ENCODE assay signal across 1 cellular context in the genomic region with DNA sequence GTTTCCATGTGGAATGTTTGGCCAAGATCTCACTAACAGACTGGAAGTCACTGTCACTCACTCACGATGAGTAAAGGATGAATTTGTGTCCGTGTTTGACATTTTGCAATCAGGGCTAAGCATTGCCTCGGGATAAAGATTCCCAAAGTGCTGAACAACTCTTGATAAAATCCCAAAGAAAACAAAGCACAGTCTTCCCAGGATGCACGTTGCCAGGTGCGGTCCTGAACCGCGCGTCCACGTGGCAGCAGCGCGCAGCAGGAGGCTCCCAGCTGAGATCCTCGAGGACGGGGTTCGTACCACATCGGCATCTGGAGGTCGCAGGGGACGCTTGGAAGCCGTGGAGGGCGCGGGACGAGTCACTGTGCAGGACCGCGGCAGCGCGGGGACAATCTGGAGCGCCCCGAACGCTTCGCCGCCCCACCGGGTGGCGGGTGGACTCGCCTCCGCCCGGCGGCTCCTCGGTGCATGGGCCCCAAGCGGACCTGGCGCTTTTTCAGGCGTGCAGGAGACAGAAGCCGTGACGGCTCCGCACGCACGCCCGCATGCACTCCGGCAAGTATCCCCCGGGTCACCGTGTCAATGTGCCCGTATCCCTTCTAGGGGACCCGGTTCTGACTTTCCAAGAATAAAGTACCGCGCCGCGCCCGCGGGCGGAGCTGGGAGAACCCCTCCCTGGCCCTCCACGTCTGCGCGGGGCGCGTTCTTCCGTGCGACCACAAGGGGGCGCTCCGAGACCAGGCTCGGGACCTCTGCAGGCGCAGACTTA.
A peak's percentile ranks its signal among the peaks of the same experiment; 100 is the strongest.
TF ChIP-seq lines count a peak whose summit lies in the region.

No MANE protein-coding gene starts in this region.

TF ChIP-seq in HepG2, 621 proteins besides CTCF, POLR2A, EP300 and RAD21 (continued from another document and continues in another):
- TF ChIP-seq, protein P1, sequence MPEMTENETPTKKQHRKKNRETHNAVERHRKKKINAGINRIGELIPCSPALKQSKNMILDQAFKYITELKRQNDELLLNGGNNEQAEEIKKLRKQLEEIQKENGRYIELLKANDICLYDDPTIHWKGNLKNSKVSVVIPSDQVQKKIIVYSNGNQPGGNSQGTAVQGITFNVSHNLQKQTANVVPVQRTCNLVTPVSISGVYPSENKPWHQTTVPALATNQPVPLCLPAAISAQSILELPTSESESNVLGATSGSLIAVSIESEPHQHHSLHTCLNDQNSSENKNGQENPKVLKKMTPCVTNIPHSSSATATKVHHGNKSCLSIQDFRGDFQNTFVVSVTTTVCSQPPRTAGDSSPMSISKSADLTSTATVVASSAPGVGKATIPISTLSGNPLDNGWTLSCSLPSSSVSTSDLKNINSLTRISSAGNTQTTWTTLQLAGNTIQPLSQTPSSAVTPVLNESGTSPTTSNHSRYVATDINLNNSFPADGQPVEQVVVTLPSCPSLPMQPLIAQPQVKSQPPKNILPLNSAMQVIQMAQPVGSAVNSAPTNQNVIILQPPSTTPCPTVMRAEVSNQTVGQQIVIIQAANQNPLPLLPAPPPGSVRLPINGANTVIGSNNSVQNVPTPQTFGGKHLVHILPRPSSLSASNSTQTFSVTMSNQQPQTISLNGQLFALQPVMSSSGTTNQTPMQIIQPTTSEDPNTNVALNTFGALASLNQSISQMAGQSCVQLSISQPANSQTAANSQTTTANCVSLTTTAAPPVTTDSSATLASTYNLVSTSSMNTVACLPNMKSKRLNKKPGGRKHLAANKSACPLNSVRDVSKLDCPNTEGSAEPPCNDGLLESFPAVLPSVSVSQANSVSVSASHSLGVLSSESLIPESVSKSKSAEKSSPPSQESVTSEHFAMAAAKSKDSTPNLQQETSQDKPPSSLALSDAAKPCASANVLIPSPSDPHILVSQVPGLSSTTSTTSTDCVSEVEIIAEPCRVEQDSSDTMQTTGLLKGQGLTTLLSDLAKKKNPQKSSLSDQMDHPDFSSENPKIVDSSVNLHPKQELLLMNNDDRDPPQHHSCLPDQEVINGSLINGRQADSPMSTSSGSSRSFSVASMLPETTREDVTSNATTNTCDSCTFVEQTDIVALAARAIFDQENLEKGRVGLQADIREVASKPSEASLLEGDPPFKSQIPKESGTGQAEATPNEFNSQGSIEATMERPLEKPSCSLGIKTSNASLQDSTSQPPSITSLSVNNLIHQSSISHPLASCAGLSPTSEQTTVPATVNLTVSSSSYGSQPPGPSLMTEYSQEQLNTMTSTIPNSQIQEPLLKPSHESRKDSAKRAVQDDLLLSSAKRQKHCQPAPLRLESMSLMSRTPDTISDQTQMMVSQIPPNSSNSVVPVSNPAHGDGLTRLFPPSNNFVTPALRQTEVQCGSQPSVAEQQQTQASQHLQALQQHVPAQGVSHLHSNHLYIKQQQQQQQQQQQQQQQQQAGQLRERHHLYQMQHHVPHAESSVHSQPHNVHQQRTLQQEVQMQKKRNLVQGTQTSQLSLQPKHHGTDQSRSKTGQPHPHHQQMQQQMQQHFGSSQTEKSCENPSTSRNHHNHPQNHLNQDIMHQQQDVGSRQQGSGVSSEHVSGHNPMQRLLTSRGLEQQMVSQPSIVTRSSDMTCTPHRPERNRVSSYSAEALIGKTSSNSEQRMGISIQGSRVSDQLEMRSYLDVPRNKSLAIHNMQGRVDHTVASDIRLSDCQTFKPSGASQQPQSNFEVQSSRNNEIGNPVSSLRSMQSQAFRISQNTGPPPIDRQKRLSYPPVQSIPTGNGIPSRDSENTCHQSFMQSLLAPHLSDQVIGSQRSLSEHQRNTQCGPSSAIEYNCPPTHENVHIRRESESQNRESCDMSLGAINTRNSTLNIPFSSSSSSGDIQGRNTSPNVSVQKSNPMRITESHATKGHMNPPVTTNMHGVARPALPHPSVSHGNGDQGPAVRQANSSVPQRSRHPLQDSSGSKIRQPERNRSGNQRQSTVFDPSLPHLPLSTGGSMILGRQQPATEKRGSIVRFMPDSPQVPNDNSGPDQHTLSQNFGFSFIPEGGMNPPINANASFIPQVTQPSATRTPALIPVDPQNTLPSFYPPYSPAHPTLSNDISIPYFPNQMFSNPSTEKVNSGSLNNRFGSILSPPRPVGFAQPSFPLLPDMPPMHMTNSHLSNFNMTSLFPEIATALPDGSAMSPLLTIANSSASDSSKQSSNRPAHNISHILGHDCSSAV (CRISPR knock-in tag; IDR thresholded peaks at IDR 0.05; ENCODE audit: borderline replicate concordance) = peak; percentile 82; the same call in 1 of the 2 replicates
- TF ChIP-seq, protein P2, sequence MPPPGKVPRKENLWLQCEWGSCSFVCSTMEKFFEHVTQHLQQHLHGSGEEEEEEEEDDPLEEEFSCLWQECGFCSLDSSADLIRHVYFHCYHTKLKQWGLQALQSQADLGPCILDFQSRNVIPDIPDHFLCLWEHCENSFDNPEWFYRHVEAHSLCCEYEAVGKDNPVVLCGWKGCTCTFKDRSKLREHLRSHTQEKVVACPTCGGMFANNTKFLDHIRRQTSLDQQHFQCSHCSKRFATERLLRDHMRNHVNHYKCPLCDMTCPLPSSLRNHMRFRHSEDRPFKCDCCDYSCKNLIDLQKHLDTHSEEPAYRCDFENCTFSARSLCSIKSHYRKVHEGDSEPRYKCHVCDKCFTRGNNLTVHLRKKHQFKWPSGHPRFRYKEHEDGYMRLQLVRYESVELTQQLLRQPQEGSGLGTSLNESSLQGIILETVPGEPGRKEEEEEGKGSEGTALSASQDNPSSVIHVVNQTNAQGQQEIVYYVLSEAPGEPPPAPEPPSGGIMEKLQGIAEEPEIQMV (CRISPR knock-in tag; IDR thresholded peaks at IDR 0.05; ENCODE audit: low read depth) = peak; percentile 80; the same call in 1 of the 2 replicates
- TF ChIP-seq DR1 (CRISPR knock-in tag; IDR thresholded peaks at IDR 0.05) = peak; percentile 54; the same call in 1 of the 2 replicates
- peak; percentile 98 for TF ChIP-seq ZNF776 (CRISPR knock-in tag; IDR thresholded peaks at IDR 0.05)
- peak; percentile 91; the same call in 1 of the 2 replicates for TF ChIP-seq ZBTB7A (CRISPR knock-in tag; IDR thresholded peaks at IDR 0.05)
- TF ChIP-seq MAFG (CRISPR knock-in tag; IDR thresholded peaks at IDR 0.05) = no peak
- TF ChIP-seq ZFYVE20 (CRISPR knock-in tag; IDR thresholded peaks at IDR 0.05; ENCODE audit: borderline replicate concordance, low read depth) = no peak
- TF ChIP-seq, protein P3, sequence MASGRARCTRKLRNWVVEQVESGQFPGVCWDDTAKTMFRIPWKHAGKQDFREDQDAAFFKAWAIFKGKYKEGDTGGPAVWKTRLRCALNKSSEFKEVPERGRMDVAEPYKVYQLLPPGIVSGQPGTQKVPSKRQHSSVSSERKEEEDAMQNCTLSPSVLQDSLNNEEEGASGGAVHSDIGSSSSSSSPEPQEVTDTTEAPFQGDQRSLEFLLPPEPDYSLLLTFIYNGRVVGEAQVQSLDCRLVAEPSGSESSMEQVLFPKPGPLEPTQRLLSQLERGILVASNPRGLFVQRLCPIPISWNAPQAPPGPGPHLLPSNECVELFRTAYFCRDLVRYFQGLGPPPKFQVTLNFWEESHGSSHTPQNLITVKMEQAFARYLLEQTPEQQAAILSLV (CRISPR knock-in tag; IDR thresholded peaks at IDR 0.05; ENCODE audit: borderline replicate concordance) = peak; percentile 74; the same call in 1 of the 2 replicates
- peak; percentile 66 for TF ChIP-seq ZNF792 (CRISPR knock-in tag; IDR thresholded peaks at IDR 0.05)
- TF ChIP-seq, protein P4, sequence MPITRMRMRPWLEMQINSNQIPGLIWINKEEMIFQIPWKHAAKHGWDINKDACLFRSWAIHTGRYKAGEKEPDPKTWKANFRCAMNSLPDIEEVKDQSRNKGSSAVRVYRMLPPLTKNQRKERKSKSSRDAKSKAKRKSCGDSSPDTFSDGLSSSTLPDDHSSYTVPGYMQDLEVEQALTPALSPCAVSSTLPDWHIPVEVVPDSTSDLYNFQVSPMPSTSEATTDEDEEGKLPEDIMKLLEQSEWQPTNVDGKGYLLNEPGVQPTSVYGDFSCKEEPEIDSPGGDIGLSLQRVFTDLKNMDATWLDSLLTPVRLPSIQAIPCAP (CRISPR knock-in tag; IDR thresholded peaks at IDR 0.05; ENCODE audit: low read depth) = no peak
- TF ChIP-seq, protein P5, sequence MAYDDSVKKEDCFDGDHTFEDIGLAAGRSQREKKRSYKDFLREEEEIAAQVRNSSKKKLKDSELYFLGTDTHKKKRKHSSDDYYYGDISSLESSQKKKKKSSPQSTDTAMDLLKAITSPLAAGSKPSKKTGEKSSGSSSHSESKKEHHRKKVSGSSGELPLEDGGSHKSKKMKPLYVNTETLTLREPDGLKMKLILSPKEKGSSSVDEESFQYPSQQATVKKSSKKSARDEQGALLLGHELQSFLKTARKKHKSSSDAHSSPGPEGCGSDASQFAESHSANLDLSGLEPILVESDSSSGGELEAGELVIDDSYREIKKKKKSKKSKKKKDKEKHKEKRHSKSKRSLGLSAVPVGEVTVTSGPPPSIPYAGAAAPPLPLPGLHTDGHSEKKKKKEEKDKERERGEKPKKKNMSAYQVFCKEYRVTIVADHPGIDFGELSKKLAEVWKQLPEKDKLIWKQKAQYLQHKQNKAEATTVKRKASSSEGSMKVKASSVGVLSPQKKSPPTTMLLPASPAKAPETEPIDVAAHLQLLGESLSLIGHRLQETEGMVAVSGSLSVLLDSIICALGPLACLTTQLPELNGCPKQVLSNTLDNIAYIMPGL (CRISPR knock-in tag; IDR thresholded peaks at IDR 0.05; ENCODE audit: borderline replicate concordance in 1 of 2, low read depth in 1 of 2) = peak; percentile 78 to 88
- peak; percentile 89 for TF ChIP-seq ZSCAN21 (CRISPR knock-in tag; IDR thresholded peaks at IDR 0.05; ENCODE audit: borderline replicate concordance)
- TF ChIP-seq, protein P6, sequence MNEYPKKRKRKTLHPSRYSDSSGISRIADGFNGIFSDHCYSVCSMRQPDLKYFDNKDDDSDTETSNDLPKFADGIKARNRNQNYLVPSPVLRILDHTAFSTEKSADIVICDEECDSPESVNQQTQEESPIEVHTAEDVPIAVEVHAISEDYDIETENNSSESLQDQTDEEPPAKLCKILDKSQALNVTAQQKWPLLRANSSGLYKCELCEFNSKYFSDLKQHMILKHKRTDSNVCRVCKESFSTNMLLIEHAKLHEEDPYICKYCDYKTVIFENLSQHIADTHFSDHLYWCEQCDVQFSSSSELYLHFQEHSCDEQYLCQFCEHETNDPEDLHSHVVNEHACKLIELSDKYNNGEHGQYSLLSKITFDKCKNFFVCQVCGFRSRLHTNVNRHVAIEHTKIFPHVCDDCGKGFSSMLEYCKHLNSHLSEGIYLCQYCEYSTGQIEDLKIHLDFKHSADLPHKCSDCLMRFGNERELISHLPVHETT (CRISPR knock-in tag; conservative IDR thresholded peaks at IDR 0.05) = no peak
- TF ChIP-seq SOX5 (CRISPR knock-in tag; IDR thresholded peaks at IDR 0.05; ENCODE audit: borderline replicate concordance) = peak; percentile 49; the same call in 1 of the 2 replicates
- TF ChIP-seq, protein P7, sequence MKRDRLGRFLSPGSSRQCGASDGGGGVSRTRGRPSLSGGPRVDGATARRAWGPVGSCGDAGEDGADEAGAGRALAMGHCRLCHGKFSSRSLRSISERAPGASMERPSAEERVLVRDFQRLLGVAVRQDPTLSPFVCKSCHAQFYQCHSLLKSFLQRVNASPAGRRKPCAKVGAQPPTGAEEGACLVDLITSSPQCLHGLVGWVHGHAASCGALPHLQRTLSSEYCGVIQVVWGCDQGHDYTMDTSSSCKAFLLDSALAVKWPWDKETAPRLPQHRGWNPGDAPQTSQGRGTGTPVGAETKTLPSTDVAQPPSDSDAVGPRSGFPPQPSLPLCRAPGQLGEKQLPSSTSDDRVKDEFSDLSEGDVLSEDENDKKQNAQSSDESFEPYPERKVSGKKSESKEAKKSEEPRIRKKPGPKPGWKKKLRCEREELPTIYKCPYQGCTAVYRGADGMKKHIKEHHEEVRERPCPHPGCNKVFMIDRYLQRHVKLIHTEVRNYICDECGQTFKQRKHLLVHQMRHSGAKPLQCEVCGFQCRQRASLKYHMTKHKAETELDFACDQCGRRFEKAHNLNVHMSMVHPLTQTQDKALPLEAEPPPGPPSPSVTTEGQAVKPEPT (CRISPR knock-in tag; IDR thresholded peaks at IDR 0.05; ENCODE audit: low read depth) = peak; percentile 75
- no peak for TF ChIP-seq FOXA1 (IDR thresholded peaks at IDR 0.05)
- peak; percentile 59 for TF ChIP-seq FOXA1 (CRISPR knock-in tag; IDR thresholded peaks at IDR 0.05)
- no peak for TF ChIP-seq CHD4 (IDR thresholded peaks at IDR 0.05; ENCODE audit: borderline replicate concordance, low read length)
- no peak for TF ChIP-seq SIX1 (CRISPR knock-in tag; IDR thresholded peaks at IDR 0.05; ENCODE audit: borderline replicate concordance)
- TF ChIP-seq, protein P8, sequence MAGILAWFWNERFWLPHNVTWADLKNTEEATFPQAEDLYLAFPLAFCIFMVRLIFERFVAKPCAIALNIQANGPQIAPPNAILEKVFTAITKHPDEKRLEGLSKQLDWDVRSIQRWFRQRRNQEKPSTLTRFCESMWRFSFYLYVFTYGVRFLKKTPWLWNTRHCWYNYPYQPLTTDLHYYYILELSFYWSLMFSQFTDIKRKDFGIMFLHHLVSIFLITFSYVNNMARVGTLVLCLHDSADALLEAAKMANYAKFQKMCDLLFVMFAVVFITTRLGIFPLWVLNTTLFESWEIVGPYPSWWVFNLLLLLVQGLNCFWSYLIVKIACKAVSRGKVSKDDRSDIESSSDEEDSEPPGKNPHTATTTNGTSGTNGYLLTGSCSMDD (CRISPR knock-in tag; IDR thresholded peaks at IDR 0.05) = peak; percentile 93
- TF ChIP-seq ZNF598 (CRISPR knock-in tag; IDR thresholded peaks at IDR 0.05; ENCODE audit: borderline replicate concordance) = peak; percentile 96
- no peak for TF ChIP-seq ISX (CRISPR knock-in tag; conservative IDR thresholded peaks at IDR 0.05)
- TF ChIP-seq SMYD3 (CRISPR knock-in tag; IDR thresholded peaks at IDR 0.05) = no peak
- TF ChIP-seq, protein P9, sequence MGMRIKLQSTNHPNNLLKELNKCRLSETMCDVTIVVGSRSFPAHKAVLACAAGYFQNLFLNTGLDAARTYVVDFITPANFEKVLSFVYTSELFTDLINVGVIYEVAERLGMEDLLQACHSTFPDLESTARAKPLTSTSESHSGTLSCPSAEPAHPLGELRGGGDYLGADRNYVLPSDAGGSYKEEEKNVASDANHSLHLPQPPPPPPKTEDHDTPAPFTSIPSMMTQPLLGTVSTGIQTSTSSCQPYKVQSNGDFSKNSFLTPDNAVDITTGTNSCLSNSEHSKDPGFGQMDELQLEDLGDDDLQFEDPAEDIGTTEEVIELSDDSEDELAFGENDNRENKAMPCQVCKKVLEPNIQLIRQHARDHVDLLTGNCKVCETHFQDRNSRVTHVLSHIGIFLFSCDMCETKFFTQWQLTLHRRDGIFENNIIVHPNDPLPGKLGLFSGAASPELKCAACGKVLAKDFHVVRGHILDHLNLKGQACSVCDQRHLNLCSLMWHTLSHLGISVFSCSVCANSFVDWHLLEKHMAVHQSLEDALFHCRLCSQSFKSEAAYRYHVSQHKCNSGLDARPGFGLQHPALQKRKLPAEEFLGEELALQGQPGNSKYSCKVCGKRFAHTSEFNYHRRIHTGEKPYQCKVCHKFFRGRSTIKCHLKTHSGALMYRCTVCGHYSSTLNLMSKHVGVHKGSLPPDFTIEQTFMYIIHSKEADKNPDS (CRISPR knock-in tag; IDR thresholded peaks at IDR 0.05) = 0 out of 2 replicates have a peak, but pooled peaks have one; percentile 56
- peak in 1 of 2 experiments; percentile 4; a peak in 1 of 4 replicates for TF ChIP-seq MAFK (conservative IDR thresholded peaks at IDR 0.05 in 1 of 2, IDR thresholded peaks at IDR 0.05 in 1 of 2; ENCODE audit: low read length in 2 of 2)
- 0 out of 2 replicates have a peak, but pooled peaks have one; percentile 10 for TF ChIP-seq HMG20B (CRISPR knock-in tag; conservative IDR thresholded peaks at IDR 0.05)
- 0 out of 2 replicates have a peak, but pooled peaks have one; percentile 56 for TF ChIP-seq MZF1 (CRISPR knock-in tag; IDR thresholded peaks at IDR 0.05; ENCODE audit: borderline replicate concordance)
- peak; percentile 67 for TF ChIP-seq HOXA3 (CRISPR knock-in tag; IDR thresholded peaks at IDR 0.05)
